14 cellular contexts compared by ENCODE assay signal in genomic region chr10:115963848-115964247, GRCh38.
DNase-seq lines count a peak whose midpoint lies in the region; ATAC-seq and TF ChIP-seq lines count a peak whose summit lies in the region.
"Had no signal": no experiment of that assay in that cellular context is flagged by ENCODE, and none has a peak within 500 bp of the region (broad histone marks: within the 10 kb centered on the region; RNA-seq: fewer than 3 reads in every experiment).

No MANE protein-coding gene starts in this region.

- no peaks in the 10 kb centered on the region for H3K27me3 ChIP-seq in Loucy (ENCODE audit: insufficient read depth, low read length, poor library complexity, severe bottlenecking)
- H3K27me3 ChIP-seq: uterus had no signal

- peak; percentile 75 for TF ChIP-seq CTCF in Loucy (conservative IDR thresholded peaks at IDR 0.05; ENCODE audit: low read length)

- H3K4me2 ChIP-seq in Loucy (ENCODE audit: low read depth, low read length, poor library complexity, severe bottlenecking), result no peak overlapping the region

- H4K20me1 ChIP-seq in Loucy (ENCODE audit: insufficient read depth, low read length, poor library complexity, severe bottlenecking), result no peaks in the 10 kb centered on the region

- no peaks in the 10 kb centered on the region for H3K79me2 ChIP-seq in Loucy (ENCODE audit: insufficient read depth, low read length)

- no peaks in the 10 kb centered on the region for H3K9me2 ChIP-seq in Loucy (replicated peaks; ENCODE audit: low read depth, low read length)

- peaks cover 17% of the 10 kb centered on the region for H3K4me1 ChIP-seq in Loucy (ENCODE audit: insufficient read depth, low read length, poor library complexity, severe bottlenecking)
- H3K4me1 ChIP-seq: uterus had no signal

- H2AFZ ChIP-seq in Loucy (ENCODE audit: low read length), result peak overlapping the region; percentile 34; the same call in 1 of the 2 replicates

- H3F3A ChIP-seq in Loucy (ENCODE audit: low read depth), result no peaks in the 10 kb centered on the region

- no peaks in the 10 kb centered on the region for H3K36me3 ChIP-seq in Loucy (ENCODE audit: insufficient read depth, low read length)
- H3K36me3 ChIP-seq: uterus had no signal

- DNase-seq in DMS53 (lab: John Stamatoyannopoulos, UW), result peak; percentile 80
- DNase-seq in astrocyte of the hippocampus (ENCODE audit: low read depth, low spot score), result peak; percentile 61
- peak; percentile 46 for DNase-seq in myocyte (ENCODE audit: low read depth)
- DNase-seq in NCI-H2196 (lab: John Stamatoyannopoulos, UW; ENCODE audit: unreplicated experiment), result no peak
- no peak for DNase-seq in NCI-H2107 (lab: John Stamatoyannopoulos, UW)
- DNase-seq in NCI-H1048 (lab: John Stamatoyannopoulos, UW), result no peak
- DNase-seq: activated naive CD4-positive, alpha-beta T cell treated with anti-CD3 and anti-CD28 coated beads, Interleukin-2, amount 50 U/mL, for 16 hours; effector CD8-positive, alpha-beta T cell; GDM1; immature natural killer cell; uterus had no signal

- H3K9ac ChIP-seq in Loucy (ENCODE audit: low read depth, low read length, poor library complexity, severe bottlenecking), result peak overlapping the region; percentile 41

- H3K9me3 ChIP-seq in Loucy (ENCODE audit: insufficient read depth, low read depth, low read length), result no peaks in the 10 kb centered on the region
- H3K9me3 ChIP-seq: uterus had no signal

- H3K4me3 ChIP-seq in Loucy (ENCODE audit: low read length, poor library complexity, severe bottlenecking), result no peak overlapping the region
- H3K4me3 ChIP-seq: K562, uterus had no signal

- ATAC-seq in activated CD4-positive, CD25-positive, alpha-beta regulatory T cell treated with anti-CD3 and anti-CD28 coated beads, Interleukin-2, amount 50 U/mL, for 24 hours, result no peak
- ATAC-seq: K562 had no signal

Comparison
In these comparisons a context has a peak if more than half of its experiments do, and no peak if none do; other contexts are left out.
1. DNase-seq: peak in DMS53 (single experiment), astrocyte of the hippocampus (single experiment) and myocyte (single experiment); none in NCI-H2196 (single experiment), NCI-H2107 (single experiment) and NCI-H1048 (single experiment).